Comparison of ENCODE assay signal across 8 cellular contexts in genomic region chr11:5808500-5809121, GRCh38. TPM values are rescaled to one million over a fixed set of nuclear protein-coding genes. Genes with fewer than 3 reads are reported as not detected.
DNase-seq lines count a peak whose midpoint lies in the region; ATAC-seq and TF ChIP-seq lines count a peak whose summit lies in the region.

OR52N2 (plus strand) TSS chr11:5808924; CDS start chr11:5820336, 11,412 bp downstream.

- no peak for TF ChIP-seq POLR2A in upper lobe of left lung (IDR thresholded peaks at IDR 0.05)

- 0 out of 2 replicates have a peak within 1 kb of the TSS, but pooled peaks have one; percentile 40 for H3K9ac ChIP-seq in HUES48 (ENCODE audit: low read depth, low read length)

- no peaks in the 10 kb centered on the region for H3K9me3 ChIP-seq in DOHH2 (ENCODE audit: control insufficient read depth, insufficient read depth, low read length)
- H3K9me3 ChIP-seq in HUES48 (ENCODE audit: control insufficient read depth, insufficient read depth, low read length): 0 out of 2 replicates have a peak, but pooled peaks cover 2% of the 10 kb centered on the region
- H3K9me3 ChIP-seq in SJSA1 (replicated peaks): no peaks in the 10 kb centered on the region
- H3K9me3 ChIP-seq in upper lobe of left lung: peaks cover 0 to 4% (median under 1%) of the 10 kb centered on the region in 4 donors

- H3K36me3 Mint-ChIP-seq in activated naive CD4-positive, alpha-beta T cell treated with anti-CD3 and anti-CD28 coated beads, Interleukin-2, amount 50 U/mL, for 72 hours: no peaks in the 10 kb centered on the region

- no peak within 1 kb of the TSS for H3K4me3 ChIP-seq in DOHH2 (ENCODE audit: low read length)
- peak within 1 kb of the TSS; percentile 66 for H3K4me3 ChIP-seq in HUES48 (ENCODE audit: low read depth, low read length)
- H3K4me3 ChIP-seq in SJSA1: peak within 1 kb of the TSS; percentile 23
- peak within 1 kb of the TSS; percentile 44 to 53 (median 49) for H3K4me3 ChIP-seq in upper lobe of left lung

- no peak for TF ChIP-seq EP300 in upper lobe of left lung (IDR thresholded peaks at IDR 0.05)

- H3K4me2 ChIP-seq in DOHH2 (ENCODE audit: low read length): no peak within 1 kb of the TSS

- H3K27ac Mint-ChIP-seq in activated naive CD4-positive, alpha-beta T cell treated with anti-CD3 and anti-CD28 coated beads, Interleukin-2, amount 50 U/mL, for 72 hours: peak within 1 kb of the TSS; percentile 67 to 78

- H3K4me1 ChIP-seq in DOHH2 (ENCODE audit: control insufficient read depth, low read length): no peaks in the 10 kb centered on the region
- peaks cover 5% of the 10 kb centered on the region for H3K4me1 ChIP-seq in HUES48 (ENCODE audit: control insufficient read depth, insufficient read depth, low read length)
- H3K4me1 ChIP-seq in SJSA1 (replicated peaks): no peaks in the 10 kb centered on the region
- peaks cover 0 to 14% (median 3%) of the 10 kb centered on the region in 4 donors for H3K4me1 ChIP-seq in upper lobe of left lung

- 11 to 25% methylated on average over 12 to 24 of the region's 24 CpGs for WGBS in upper lobe of left lung, 2 donors

- no peak within 1 kb of the TSS for H3K27ac ChIP-seq in DOHH2 (ENCODE audit: low read depth, low read length)
- no peak within 1 kb of the TSS for H3K27ac ChIP-seq in HUES48 (ENCODE audit: low read depth, low read length)
- no peak within 1 kb of the TSS for H3K27ac ChIP-seq in SJSA1
- no peak within 1 kb of the TSS for H3K27ac ChIP-seq in upper lobe of left lung

- H3K9me2 ChIP-seq in DOHH2 (replicated peaks; ENCODE audit: control insufficient read depth, low read length): no peaks in the 10 kb centered on the region

- no peaks in the 10 kb centered on the region for H4K20me1 ChIP-seq in DOHH2 (ENCODE audit: control insufficient read depth, insufficient read depth, low read depth, low read length)

- DNase-seq in SJSA1 (ENCODE audit: low read depth in 1 of 2, low spot score in 2 of 2) (peak; percentile 31 to 53), cardiac septum (ENCODE audit: low spot score) (peak; percentile 84), posterior cingulate gyrus (peak; percentile 36 to 92 (median 74)), upper lobe of left lung (peak in 1 of 2 donors; percentile 79)
- DNase-seq in activated naive CD4-positive, alpha-beta T cell treated with anti-CD3 and anti-CD28 coated beads, Interleukin-2, amount 50 U/mL, for 72 hours (ENCODE audit: low spot score in 2 of 2): peak; percentile 75

- ATAC-seq in GM21515 (IDR thresholded peaks at IDR 0.05; ENCODE audit: unreplicated experiment): peak; percentile 92
- ATAC-seq in activated naive CD4-positive, alpha-beta T cell treated with anti-CD3 and anti-CD28 coated beads, Interleukin-2, amount 50 U/mL, for 72 hours: peak; percentile 90 to 91
- ATAC-seq in upper lobe of left lung (ENCODE audit: low FRiP score in 2 of 2): peak; percentile 91 to 97

- no peaks in the 10 kb centered on the region for H3F3A ChIP-seq in DOHH2 (ENCODE audit: control insufficient read depth, insufficient read depth)

- TF ChIP-seq CTCF in DOHH2 (IDR thresholded peaks at IDR 0.05; ENCODE audit: low read depth, low read length, poor library complexity, severe bottlenecking): peak; percentile 86
- peak; percentile 80 to 89 (median 84) for TF ChIP-seq CTCF in upper lobe of left lung (IDR thresholded peaks at IDR 0.05)

- H3K36me3 ChIP-seq in DOHH2 (ENCODE audit: control insufficient read depth, low read length) (no peaks in the 10 kb centered on the region), HUES48 (ENCODE audit: control insufficient read depth, insufficient read depth, low read length) (no peaks in the 10 kb centered on the region), SJSA1 (no peaks in the 10 kb centered on the region), upper lobe of left lung (no peaks in the 10 kb centered on the region)

- peaks cover 0 to 5% of the 10 kb centered on the region in 2 donors for H3K9me3 Mint-ChIP-seq in activated naive CD4-positive, alpha-beta T cell treated with anti-CD3 and anti-CD28 coated beads, Interleukin-2, amount 50 U/mL, for 72 hours

- H3K79me2 ChIP-seq in DOHH2 (ENCODE audit: control insufficient read depth, low read length): no peaks in the 10 kb centered on the region

- intact Hi-C loops in cardiac septum (cut with DNase I) (loop anchor here (5.0 kb wide), 2 partner anchors 206 to 331 kb away; no protein-coding TSS in a partner anchor), posterior cingulate gyrus (cut with DNase I) (loop anchor here (1.0 to 10.0 kb wide), 3 partner anchors 332 to 1174 kb away; partner anchors contain the start of gene OR51D1)

- H3K27me3 ChIP-seq in DOHH2 (ENCODE audit: control insufficient read depth, low read length) (0 out of 2 replicates have a peak, but pooled peaks cover 3% of the 10 kb centered on the region), HUES48 (ENCODE audit: control insufficient read depth, insufficient read depth, low read length) (no peaks in the 10 kb centered on the region), SJSA1 (replicated peaks) (no peaks in the 10 kb centered on the region), upper lobe of left lung (no peaks in the 10 kb centered on the region)

RNA-seq across cellular contexts. Expression of gene OR52N2, which starts in this region (rescaled TPM):
- not detected in 2 replicates for total RNA-seq in SJSA1 (2014; rRNA removed; shearing (Covaris generic))
- not detected for total RNA-seq in activated naive CD4-positive, alpha-beta T cell treated with anti-CD3 and anti-CD28 coated beads, Interleukin-2, amount 50 U/mL, for 72 hours
- total RNA-seq in cardiac septum (not detected), upper lobe of left lung (not detected)

Comparison
In these comparisons a context has a peak if more than half of its experiments do, and no peak if none do; other contexts are left out.
1. Peak in DNase-seq and H3K4me3 ChIP-seq in SJSA1; RNA of the gene not detected or under 1 TPM.
2. Peak in DNase-seq and ATAC-seq in activated naive CD4-positive, alpha-beta T cell treated with anti-CD3 and anti-CD28 coated beads, Interleukin-2, amount 50 U/mL, for 72 hours; RNA of the gene not detected or under 1 TPM.
3. Peak in DNase-seq in cardiac septum; RNA of the gene not detected or under 1 TPM.
4. Peak in ATAC-seq and H3K4me3 ChIP-seq in upper lobe of left lung; RNA of the gene not detected or under 1 TPM.